9 cellular contexts compared by ENCODE assay signal in genomic region chrX:121579016-121579760, GRCh38.
DNase-seq lines count a peak whose midpoint lies in the region; ATAC-seq lines count a peak whose summit lies in the region.
"Had no signal": no experiment of that assay in that cellular context is flagged by ENCODE, and none has a peak within 500 bp of the region (broad histone marks: within the 10 kb centered on the region; RNA-seq: fewer than 3 reads in every experiment).

No MANE protein-coding gene starts in this region.

- H3K4ac ChIP-seq in mesendoderm (ENCODE audit: low read depth, low read length): no peak overlapping the region

- H3K4me1 ChIP-seq in mesendoderm (ENCODE audit: control insufficient read depth, low read depth, low read length): no peaks in the 10 kb centered on the region

- DNase-seq in Ammon's horn (ENCODE audit: low spot score) (peak; percentile 8), mesendoderm (peak; percentile 7), hepatic stellate cell (ENCODE audit: low spot score) (no peak)
- DNase-seq in activated CD8-positive, alpha-beta memory T cell treated with anti-CD3 and anti-CD28 coated beads, Interleukin-2, amount 50 U/mL, for 4 hours: no peak
- DNase-seq: IMR-90 had no signal

- H3K9me3 Mint-ChIP-seq in activated T-helper 17 cell treated with anti-CD3 and anti-CD28 coated beads, Interleukin-2, amount 50 U/mL, for 72 hours: no peaks in the 10 kb centered on the region
- peaks cover 2% of the 10 kb centered on the region for H3K9me3 Mint-ChIP-seq in stimulated activated memory B cell treated with anti-CD40 and anti-IgM and Interleukin-4, amounts not matched to agents 10 μg/mL and 1 μg/mL and 100 μg/mL, for 72 hours

- H2BK120ac ChIP-seq in mesendoderm (ENCODE audit: low read depth, low read length): no peak overlapping the region

- ATAC-seq in GM18498 (IDR thresholded peaks at IDR 0.05; ENCODE audit: unreplicated experiment) (peak; percentile 66), HG03460 (IDR thresholded peaks at IDR 0.05; ENCODE audit: unreplicated experiment) (peak; percentile 67)
- peak; percentile 42 for ATAC-seq in activated T-helper 17 cell treated with anti-CD3 and anti-CD28 coated beads, Interleukin-2, amount 50 U/mL, for 72 hours (replicated peaks)
- ATAC-seq in stimulated activated memory B cell treated with anti-CD40 and anti-IgM and Interleukin-4, amounts not matched to agents 10 μg/mL and 1 μg/mL and 100 μg/mL, for 72 hours: no peak

- no peak overlapping the region for H3K4me2 ChIP-seq in mesendoderm (ENCODE audit: low read length)

- WGBS in mesendoderm (ENCODE audit: extremely low coverage, insufficient coverage, low lambda C conversion rate): no CpG with 5 or more reads among the region's 3 CpGs

- H3K56ac ChIP-seq in mesendoderm (ENCODE audit: low read length): no peak overlapping the region

- no peaks in the 10 kb centered on the region for H3K36me3 Mint-ChIP-seq in activated T-helper 17 cell treated with anti-CD3 and anti-CD28 coated beads, Interleukin-2, amount 50 U/mL, for 72 hours (ENCODE audit: low read depth)
- no peaks in the 10 kb centered on the region for H3K36me3 Mint-ChIP-seq in stimulated activated memory B cell treated with anti-CD40 and anti-IgM and Interleukin-4, amounts not matched to agents 10 μg/mL and 1 μg/mL and 100 μg/mL, for 72 hours

- no peaks in the 10 kb centered on the region for H3K27me3 Mint-ChIP-seq in activated T-helper 17 cell treated with anti-CD3 and anti-CD28 coated beads, Interleukin-2, amount 50 U/mL, for 72 hours
- no peaks in the 10 kb centered on the region for H3K27me3 Mint-ChIP-seq in stimulated activated memory B cell treated with anti-CD40 and anti-IgM and Interleukin-4, amounts not matched to agents 10 μg/mL and 1 μg/mL and 100 μg/mL, for 72 hours

- no peak overlapping the region for H4K5ac ChIP-seq in mesendoderm (ENCODE audit: low read length)

- no peaks in the 10 kb centered on the region for H3K27me3 ChIP-seq in mesendoderm (ENCODE audit: insufficient read depth, low read length, poor library complexity)

- H3K18ac ChIP-seq in mesendoderm (ENCODE audit: low read length): no peak overlapping the region

- H3K79me1 ChIP-seq in mesendoderm (ENCODE audit: low read length): no peaks in the 10 kb centered on the region

- no peak overlapping the region for H4K8ac ChIP-seq in mesendoderm (ENCODE audit: low read depth, low read length)

- H3K27ac ChIP-seq in mesendoderm (ENCODE audit: low read depth, low read length): no peak overlapping the region

- H2BK15ac ChIP-seq in mesendoderm (replicated peaks; ENCODE audit: low read depth): no peak overlapping the region

- H3K4me3 ChIP-seq in mesendoderm (ENCODE audit: low read length): no peak overlapping the region

- H2BK5ac ChIP-seq in mesendoderm (ENCODE audit: low read length): no peak overlapping the region

- H3K79me2 ChIP-seq in mesendoderm (ENCODE audit: control insufficient read depth, insufficient read depth, low read length): no peaks in the 10 kb centered on the region

- H3K4me3 Mint-ChIP-seq in activated T-helper 17 cell treated with anti-CD3 and anti-CD28 coated beads, Interleukin-2, amount 50 U/mL, for 72 hours: no peak overlapping the region
- no peak overlapping the region for H3K4me3 Mint-ChIP-seq in stimulated activated memory B cell treated with anti-CD40 and anti-IgM and Interleukin-4, amounts not matched to agents 10 μg/mL and 1 μg/mL and 100 μg/mL, for 72 hours

- H3K36me3 ChIP-seq in mesendoderm (ENCODE audit: control insufficient read depth, insufficient read depth, low read length): no peaks in the 10 kb centered on the region

- H2AK5ac ChIP-seq in mesendoderm (ENCODE audit: low read length): no peak overlapping the region

- no peak overlapping the region for H3K9ac ChIP-seq in mesendoderm (ENCODE audit: low read length)

- no peaks in the 10 kb centered on the region for H3K4me1 Mint-ChIP-seq in activated T-helper 17 cell treated with anti-CD3 and anti-CD28 coated beads, Interleukin-2, amount 50 U/mL, for 72 hours
- H3K4me1 Mint-ChIP-seq in stimulated activated memory B cell treated with anti-CD40 and anti-IgM and Interleukin-4, amounts not matched to agents 10 μg/mL and 1 μg/mL and 100 μg/mL, for 72 hours: no peaks in the 10 kb centered on the region

- no peak overlapping the region for H3K27ac Mint-ChIP-seq in activated T-helper 17 cell treated with anti-CD3 and anti-CD28 coated beads, Interleukin-2, amount 50 U/mL, for 72 hours
- H3K27ac Mint-ChIP-seq in stimulated activated memory B cell treated with anti-CD40 and anti-IgM and Interleukin-4, amounts not matched to agents 10 μg/mL and 1 μg/mL and 100 μg/mL, for 72 hours: no peak overlapping the region

- H3K23ac ChIP-seq in mesendoderm (ENCODE audit: low read length): no peak overlapping the region

Comparison
In these comparisons a context has a peak if more than half of its experiments do, and no peak if none do; other contexts are left out.
1. DNase-seq: peak in Ammon's horn (single experiment) and mesendoderm (single experiment); none in hepatic stellate cell (single experiment) and activated CD8-positive, alpha-beta memory T cell treated with anti-CD3 and anti-CD28 coated beads, Interleukin-2, amount 50 U/mL, for 4 hours (single experiment).